Comparison of ENCODE assay signal across 8 cellular contexts in genomic region chr1:155933591-155934096, GRCh38. TPM values are rescaled to one million over a fixed set of nuclear protein-coding genes. Genes with fewer than 3 reads are reported as not detected.
DNase-seq lines count a peak whose midpoint lies in the region; ATAC-seq and TF ChIP-seq lines count a peak whose summit lies in the region.

No MANE protein-coding gene starts in this region.

- CTCF ChIA-PET in HEK293T (lab: Yijun Ruan, JAX): interaction anchor here (1.0 to 2.1 kb wide), 2 partner anchors 56 to 133 kb away, joined by 5 to 13 read pairs; no protein-coding TSS in a partner anchor
- CTCF ChIA-PET in GM10248 (lab: Yijun Ruan, JAX): interaction anchor here (0.6 to 4.4 kb wide), 10 partner anchors 11 to 141 kb away, joined by 3 to 42 read pairs (median 4); no protein-coding TSS in a partner anchor

- H3K4me3 ChIP-seq in AG09309 (ENCODE audit: control insufficient read depth, low read depth, low read length): peak overlapping the region; percentile 89
- H3K4me3 ChIP-seq in choroid plexus epithelial cell (ENCODE audit: low read depth, low read length): peak overlapping the region; percentile 100
- H3K4me3 ChIP-seq in mucosa of descending colon: peak overlapping the region; percentile 48

- intact Hi-C loops in mucosa of descending colon (cut with DNase I, micrococcal nuclease): no loop called here

- POLR2A ChIA-PET in HEK293T (lab: Yijun Ruan, JAX): interaction anchor here (0.7 to 5.9 kb wide), 23 partner anchors 10 to 517 kb away, joined by 3 to 79 read pairs (median 10); partner anchors contain the start of genes ARHGEF2, GON4L and SYT11
- POLR2A ChIA-PET in GM10248 (lab: Yijun Ruan, JAX): interaction anchor here (0.6 to 2.5 kb wide), 4 partner anchors 9 to 406 kb away, joined by 3 to 14 read pairs (median 7); no protein-coding TSS in a partner anchor

- H3K4me1 ChIP-seq in mucosa of descending colon (ENCODE audit: low read depth): peaks cover 48% of the 10 kb centered on the region

- H3K36me3 ChIP-seq in mucosa of descending colon (ENCODE audit: low read depth): peaks cover 4% of the 10 kb centered on the region

- no peaks in the 10 kb centered on the region for H3K9me3 ChIP-seq in mucosa of descending colon

- no peak for TF ChIP-seq CTCF in AG09309 (IDR thresholded peaks at IDR 0.05; ENCODE audit: control insufficient read depth, insufficient read depth, low read depth, low read length, missing control alignments)
- TF ChIP-seq CTCF in choroid plexus epithelial cell (conservative IDR thresholded peaks at IDR 0.05; ENCODE audit: low read depth, low read length): no peak
- no peak for TF ChIP-seq CTCF in mucosa of descending colon (IDR thresholded peaks at IDR 0.05)
- no peak for TF ChIP-seq CTCF in GM10248 (IDR thresholded peaks at IDR 0.05; ENCODE audit: control extremely low read depth, extremely low read depth, low read depth, missing control alignments)

- no peak for DNase-seq in AG09309 (ENCODE audit: low read depth)
- no peak for DNase-seq in HEK293T (ENCODE audit: extremely low spot score)
- DNase-seq in choroid plexus epithelial cell (ENCODE audit: low read depth): no peak
- peak in 2 of 3 donors; percentile 21 to 54 for DNase-seq in mucosa of descending colon
- no peak for DNase-seq in GM10248 (ENCODE audit: extremely low spot score)
- no peak for DNase-seq in activated T-cell treated with anti-CD3 and anti-CD28 coated beads, Interleukin-2, amount 50 U/mL, for 1 hour

- no peak for ATAC-seq in mucosa of descending colon
- ATAC-seq in HG02763 (IDR thresholded peaks at IDR 0.05; ENCODE audit: unreplicated experiment): no peak
- ATAC-seq in GM18873 (IDR thresholded peaks at IDR 0.05; ENCODE audit: low FRiP score, unreplicated experiment): no peak

TF ChIP-seq in HEK293T, 16 proteins besides CTCF, POLR2A, EP300 and RAD21:
- TF ChIP-seq LEF1 (IDR thresholded peaks at IDR 0.05; ENCODE audit: borderline replicate concordance) (no peak), L3MBTL2 (conservative IDR thresholded peaks at IDR 0.05) (0 out of 2 replicates have a peak, but pooled peaks have one; percentile 1), ELF4 (IDR thresholded peaks at IDR 0.05) (no peak)

RNA-seq across cellular contexts. Expression of gene KHDC4, which starts 0.6 kb away (rescaled TPM):
- 10 to 100 TPM; 52.9 to 59.5 (median 58.6) TPM for total RNA-seq in mucosa of descending colon

RNA-seq across cellular contexts. Expression of gene RXFP4, which starts 7.8 kb away (rescaled TPM):
- total RNA-seq in mucosa of descending colon: 1 to 10 TPM; 1.2 to 4.2 (median 3.3) TPM

RNA-seq across cellular contexts. Expression of gene RIT1, which starts 22.5 kb away (rescaled TPM):
- total RNA-seq in mucosa of descending colon: 10 to 100 TPM; 21.8 to 29.7 (median 23.5) TPM

RNA-seq across cellular contexts. Expression of gene ARHGEF2, which starts 44.7 kb away (rescaled TPM):
- total RNA-seq in mucosa of descending colon: 100 to 1,000 TPM in 1 of 3 donors, 10 to 100 TPM in 2; 79.7 to 132 (median 90.5) TPM

Comparison
In these comparisons a context has a peak if more than half of its experiments do, and no peak if none do; other contexts are left out.
1. DNase-seq: peak in mucosa of descending colon (2 of 3); none in AG09309 (single experiment), HEK293T (single experiment), choroid plexus epithelial cell (single experiment), GM10248 (single experiment) and activated T-cell treated with anti-CD3 and anti-CD28 coated beads, Interleukin-2, amount 50 U/mL, for 1 hour (single experiment).
2. H3K4me3 ChIP-seq: peak in every context shown above with its lines; median percentile 100 in choroid plexus epithelial cell; 89 in AG09309; 48 in mucosa of descending colon.